Comparison of ENCODE assay signal across 8 cellular contexts in the genomic region with DNA sequence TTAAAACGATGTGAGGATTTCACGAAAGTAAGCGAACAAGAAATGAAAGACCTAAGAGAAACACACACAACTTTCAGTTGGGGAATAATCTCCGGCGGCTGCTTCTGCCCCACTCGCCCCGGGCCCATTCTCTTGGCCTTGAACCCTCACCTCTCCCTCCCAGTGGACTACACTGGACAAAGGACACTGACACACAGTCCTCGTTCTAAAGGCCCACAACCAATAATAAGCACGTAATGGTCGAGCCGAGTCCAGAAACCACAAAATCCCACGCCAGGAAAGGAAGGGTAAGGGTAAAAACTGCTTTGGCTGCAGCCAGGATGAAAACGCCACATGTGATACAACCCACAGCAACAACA. TPM values are rescaled to one million over a fixed set of nuclear protein-coding genes. Genes with fewer than 3 reads are reported as not detected.
A peak's percentile ranks its signal among the peaks of the same experiment; 100 is the strongest.
DNase-seq lines count a peak whose midpoint lies in the region; ATAC-seq and TF ChIP-seq lines count a peak whose summit lies in the region.

No MANE protein-coding gene starts in this region.

- no peaks in the 10 kb centered on the region for H3K27me3 ChIP-seq in BLaER1
- no peaks in the 10 kb centered on the region for H3K27me3 ChIP-seq in body of pancreas
- no peaks in the 10 kb centered on the region for H3K27me3 ChIP-seq in lower lobe of right lung (ENCODE audit: low read depth)
- no peaks in the 10 kb centered on the region for H3K27me3 ChIP-seq in uterus

- H3K4me3 ChIP-seq in BLaER1: peak overlapping the region; percentile 88
- peak overlapping the region; percentile 57 to 93 for H3K4me3 ChIP-seq in body of pancreas
- peak overlapping the region; percentile 98 for H3K4me3 ChIP-seq in lower lobe of right lung
- H3K4me3 ChIP-seq in uterus: peak overlapping the region; percentile 85 to 90

- TF ChIP-seq CTCF in body of pancreas (IDR thresholded peaks at IDR 0.05): no peak
- no peak for TF ChIP-seq CTCF in lower lobe of right lung (IDR thresholded peaks at IDR 0.05)
- no peak for TF ChIP-seq CTCF in uterus (IDR thresholded peaks at IDR 0.05)

- no peak for DNase-seq in body of pancreas
- no peak for DNase-seq in lower lobe of right lung
- DNase-seq in uterus: no peak
- no peak for DNase-seq in NCI-H2227 treated with DMSO at 0.1 percent for 48 hours (lab: John Stamatoyannopoulos, UW)

- H3K4me2 ChIP-seq in BLaER1: peak overlapping the region; percentile 98

- TF ChIP-seq POLR2A in body of pancreas (IDR thresholded peaks at IDR 0.05) (no peak), uterus (IDR thresholded peaks at IDR 0.05) (no peak)

- ATAC-seq in HG02759 (IDR thresholded peaks at IDR 0.05; ENCODE audit: unreplicated experiment) (peak; percentile 1), body of pancreas (no peak), lower lobe of right lung (peak; percentile 1 to 5), HG02981 (IDR thresholded peaks at IDR 0.05; ENCODE audit: unreplicated experiment) (no peak), HG03469 (IDR thresholded peaks at IDR 0.05; ENCODE audit: unreplicated experiment) (no peak)

- peaks cover 40% of the 10 kb centered on the region for H4K20me1 ChIP-seq in BLaER1

- H3K4me1 ChIP-seq in BLaER1: peaks cover 52% of the 10 kb centered on the region
- H3K4me1 ChIP-seq in body of pancreas: peaks cover 33% of the 10 kb centered on the region
- peaks cover 35% of the 10 kb centered on the region for H3K4me1 ChIP-seq in lower lobe of right lung
- peaks cover 6 to 8% of the 10 kb centered on the region in 2 donors for H3K4me1 ChIP-seq in uterus

- peaks cover 32% of the 10 kb centered on the region for H3K36me3 ChIP-seq in BLaER1
- H3K36me3 ChIP-seq in body of pancreas (replicated peaks in 1 of 2; ENCODE audit: insufficient read depth in 1 of 2, low read depth in 2 of 2): peaks cover 0 to 2% of the 10 kb centered on the region in 2 donors
- peaks cover 17% of the 10 kb centered on the region for H3K36me3 ChIP-seq in lower lobe of right lung
- H3K36me3 ChIP-seq in uterus: no peaks in the 10 kb centered on the region

- H3K27ac ChIP-seq in BLaER1 (peak overlapping the region; percentile 94), body of pancreas (peak overlapping the region; percentile 81 to 99 (median 96)), lower lobe of right lung (peak overlapping the region; percentile 99), uterus (peak overlapping the region; percentile 95 to 97)

- intact Hi-C loops in body of pancreas (cut with DNase I): no loop called here
- intact Hi-C loops in lower lobe of right lung (cut with DNase I): no loop called here
- intact Hi-C loops in uterus (cut with DNase I; ENCODE audit: low total_unique reads): no loop called here

- no peaks in the 10 kb centered on the region for H3K9me3 ChIP-seq in BLaER1
- H3K9me3 ChIP-seq in body of pancreas: no peaks in the 10 kb centered on the region
- H3K9me3 ChIP-seq in lower lobe of right lung: no peaks in the 10 kb centered on the region
- H3K9me3 ChIP-seq in uterus: no peaks in the 10 kb centered on the region

- 0 to 1% methylated on average over 13 of the region's 13 CpGs for WGBS in body of pancreas, 2 donors

- H3K9ac ChIP-seq in BLaER1: peak overlapping the region; percentile 95

RNA-seq across cellular contexts. Expression of a gene that starts 0.5 kb away (rescaled TPM):
- 10 to 100 TPM in 1 of 2 donors, 1 to 10 TPM in 1; 7.6 to 11.2 TPM for total RNA-seq in body of pancreas
- total RNA-seq in lower lobe of right lung: 29.7 TPM
- 10 to 100 TPM; 18.4 to 86.1 (median 33.4) TPM for total RNA-seq in uterus

RNA-seq across cellular contexts. Expression of a gene that starts 18.1 kb away (rescaled TPM):
- total RNA-seq in body of pancreas (10 to 100 TPM; 10.5 to 15.0 TPM), lower lobe of right lung (32.4 TPM), uterus (10 to 100 TPM; 13.1 to 52.7 (median 33.3) TPM)

Comparison
In these comparisons a context has a peak if more than half of its experiments do, and no peak if none do; other contexts are left out.
1. ATAC-seq: peak in HG02759 (single experiment) and lower lobe of right lung (2 of 2); none in body of pancreas (single experiment), HG02981 (single experiment) and HG03469 (single experiment).
2. Peak in every context shown above with its lines, with median percentiles within 50 percentile points of each other: H3K27ac ChIP-seq and H3K4me3 ChIP-seq.